Comparison of ENCODE assay signal across 9 cellular contexts in the genomic region with DNA sequence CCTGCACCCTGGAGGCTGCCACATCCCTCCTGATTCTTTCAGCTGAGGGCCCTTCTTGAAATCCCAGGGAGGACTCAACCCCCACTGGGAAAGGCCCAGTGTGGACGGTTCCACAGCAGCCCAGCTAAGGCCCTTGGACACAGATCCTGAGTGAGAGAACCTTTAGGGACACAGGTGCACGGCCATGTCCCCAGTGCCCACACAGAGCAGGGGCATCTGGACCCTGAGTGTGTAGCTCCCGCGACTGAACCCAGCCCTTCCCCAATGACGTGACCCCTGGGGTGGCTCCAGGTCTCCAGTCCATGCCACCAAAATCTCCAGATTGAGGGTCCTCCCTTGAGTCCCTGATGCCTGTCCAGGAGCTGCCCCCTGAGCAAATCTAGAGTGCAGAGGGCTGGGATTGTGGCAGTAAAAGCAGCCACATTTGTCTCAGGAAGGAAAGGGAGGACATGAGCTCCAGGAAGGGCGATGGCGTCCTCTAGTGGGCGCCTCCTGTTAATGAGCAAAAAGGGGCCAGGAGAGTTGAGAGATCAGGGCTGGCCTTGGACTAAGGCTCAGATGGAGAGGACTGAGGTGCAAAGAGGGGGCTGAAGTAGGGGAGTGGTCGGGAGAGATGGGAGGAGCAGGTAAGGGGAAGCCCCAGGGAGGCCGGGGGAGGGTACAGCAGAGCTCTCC. TPM values are rescaled to one million over a fixed set of nuclear protein-coding genes. Genes with fewer than 3 reads are reported as not detected.
DNase-seq lines count a peak whose midpoint lies in the region; ATAC-seq and TF ChIP-seq lines count a peak whose summit lies in the region.
"Had no signal": no experiment of that assay in that cellular context is flagged by ENCODE, and none has a peak within 500 bp of the region (broad histone marks: within the 10 kb centered on the region; RNA-seq: fewer than 3 reads in every experiment).

No MANE protein-coding gene starts in this region.

- DNase-seq in Calu3 (peak; percentile 63), GM12865 (ENCODE audit: low read depth) (no peak), NOMO-1 treated with DMSO at 0.1 percent for 48 hours (lab: John Stamatoyannopoulos, UW; ENCODE audit: unreplicated experiment) (peak; percentile 28), foreskin keratinocyte (no peak), kidney glomerular epithelial cell (lab: John Stamatoyannopoulos, UW) (no peak), cardiac septum (ENCODE audit: low spot score) (no peak), mucosa of gallbladder (ENCODE audit: low spot score) (no peak)
- DNase-seq: NCI-H524 had no signal

- CTCF ChIA-PET in Calu3 (lab: Charles Lee), result interaction anchor here (0.6 to 1.4 kb wide), 5 partner anchors 10 to 62 kb away, joined by 3 to 6 read pairs (median 3); no protein-coding TSS in a partner anchor

- no TSS peak for BruUV-seq in Calu3 (replicated peaks; lab: Mats Ljungman, UMichigan)

- no peak for ATAC-seq in foreskin keratinocyte

- H3K4me3 Mint-ChIP-seq in Calu3 (ENCODE audit: low read depth, unreplicated experiment), result no peak overlapping the region

- H3K4me1 ChIP-seq in foreskin keratinocyte, result no peaks in the 10 kb centered on the region

- peaks cover 30% of the 10 kb centered on the region for H3K4me1 Mint-ChIP-seq in Calu3 (ENCODE audit: low read depth, unreplicated experiment)

- H3K27me3 Mint-ChIP-seq in Calu3 (ENCODE audit: unreplicated experiment), result peaks cover 20% of the 10 kb centered on the region

- H3K4me3 ChIP-seq in GM12865 (ENCODE audit: low read depth, low read length), result no peak overlapping the region

- no peaks in the 10 kb centered on the region for H3K27me3 ChIP-seq in foreskin keratinocyte

- TF ChIP-seq CTCF in Calu3 (IDR thresholded peaks at IDR 0.05; ENCODE audit: unreplicated experiment) (peak; percentile 65), GM12865 (IDR thresholded peaks at IDR 0.05; ENCODE audit: insufficient read depth, low read depth, low read length, missing control alignments) (peak; percentile 38), foreskin keratinocyte (conservative IDR thresholded peaks at IDR 0.05) (peak; percentile 43)

- H3K27ac ChIP-seq in foreskin keratinocyte, result no peak overlapping the region

- intact Hi-C loops in Calu3 (cut with micrococcal nuclease; ENCODE audit: unreplicated experiment) (no loop called here), cardiac septum (cut with DNase I) (no loop called here)

- no peaks in the 10 kb centered on the region for H3K9me3 Mint-ChIP-seq in Calu3 (ENCODE audit: low read depth, unreplicated experiment)

- H3K27ac Mint-ChIP-seq in Calu3 (ENCODE audit: unreplicated experiment), result no peak overlapping the region

- peaks cover 14% of the 10 kb centered on the region for H3K36me3 Mint-ChIP-seq in Calu3 (ENCODE audit: insufficient read depth, unreplicated experiment)

RNA-seq across cellular contexts. Expression of gene CEACAM5, which starts 6.9 kb away (rescaled TPM):
- total RNA-seq in Calu3 (2022), result 1.1 and 3.4 TPM in 2 replicates
- total RNA-seq in foreskin keratinocyte, result not detected in 2 replicates
- not detected in 2 replicates for polyA plus RNA-seq in foreskin keratinocyte
- 0.19 TPM for total RNA-seq in cardiac septum
- 1.2 TPM for total RNA-seq in mucosa of gallbladder
- total RNA-seq: lung microvascular endothelial cell had no signal

RNA-seq across cellular contexts. Expression of gene CEACAM7, which starts 13.5 kb away (rescaled TPM):
- total RNA-seq in Calu3 (2022) (5.9 and 9.0 TPM in 2 replicates), foreskin keratinocyte (not detected in 2 replicates), cardiac septum (not detected), mucosa of gallbladder (2.6 TPM)
- not detected in 2 replicates for polyA plus RNA-seq in foreskin keratinocyte

RNA-seq across cellular contexts. Expression of gene CEACAM6, which starts 53.8 kb away (rescaled TPM):
- total RNA-seq in Calu3 (2022), result 44.5 and 98.9 TPM in 2 replicates
- 0.04 TPM in 1 of 2 replicates, not detected in the other for total RNA-seq in foreskin keratinocyte
- polyA plus RNA-seq in foreskin keratinocyte, result 0.03 TPM in 1 of 2 replicates, not detected in the other
- 0.16 TPM for total RNA-seq in cardiac septum
- 61.6 TPM for total RNA-seq in mucosa of gallbladder
- total RNA-seq: lung microvascular endothelial cell had no signal

Comparison
In these comparisons a context has a peak if more than half of its experiments do, and no peak if none do; other contexts are left out.
1. DNase-seq: peak in Calu3 (single experiment) and NOMO-1 treated with DMSO at 0.1 percent for 48 hours (single experiment); none in GM12865 (single experiment), foreskin keratinocyte (0 of 2), kidney glomerular epithelial cell (single experiment), cardiac septum (single experiment) and mucosa of gallbladder (single experiment).
2. RNA of gene CEACAM6, which starts 53.8 kb away (total RNA-seq): 61.6 TPM in mucosa of gallbladder (single experiment) and 44.5 to 98.9 TPM in Calu3; 0.16 TPM in cardiac septum (single experiment) and 0.04 TPM in foreskin keratinocyte; every median in the first group is over 10 times any median in the second.
3. Peak in every context shown above with its lines, with median percentiles within 50 percentile points of each other: CTCF ChIP-seq.